In genomic region chr20:17609978-17610377, GRCh38 we compare ENCODE assay signal across 13 cellular contexts. TPM values are rescaled to one million over a fixed set of nuclear protein-coding genes. Genes with fewer than 3 reads are reported as not detected.
DNase-seq lines count a peak whose midpoint lies in the region; ATAC-seq and TF ChIP-seq lines count a peak whose summit lies in the region.
"Had no signal": no experiment of that assay in that cellular context is flagged by ENCODE, and none has a peak within 500 bp of the region (broad histone marks: within the 10 kb centered on the region; RNA-seq: fewer than 3 reads in every experiment).

No MANE protein-coding gene starts in this region.

- peak overlapping the region; percentile 95 for H3K27ac Mint-ChIP-seq in activated naive CD4-positive, alpha-beta T cell treated with anti-CD3 and anti-CD28 coated beads, Interleukin-2, amount 50 U/mL, for 24 hours
- peak overlapping the region; percentile 83 for H3K27ac Mint-ChIP-seq in activated T-helper 17 cell treated with anti-CD3 and anti-CD28 coated beads, Interleukin-2, amount 50 U/mL, for 72 hours
- H3K27ac Mint-ChIP-seq in mesothelial cell of epicardium, result peak overlapping the region; percentile 20
- H3K27ac Mint-ChIP-seq: activated B cell treated with CpG ODN at 0.5 μM for 24 hours had no signal

- no peak for ATAC-seq in activated T-helper 17 cell treated with anti-CD3 and anti-CD28 coated beads, Interleukin-2, amount 50 U/mL, for 72 hours (replicated peaks)
- no peak for ATAC-seq in psoas muscle

- H3K27me3 ChIP-seq in tibial artery (no peaks in the 10 kb centered on the region), psoas muscle (ENCODE audit: insufficient read depth in 3 of 3, low read length in 2 of 3) (no peaks in the 10 kb centered on the region)
- H3K27me3 ChIP-seq: uterus had no signal

- H3K27me3 Mint-ChIP-seq in activated naive CD4-positive, alpha-beta T cell treated with anti-CD3 and anti-CD28 coated beads, Interleukin-2, amount 50 U/mL, for 24 hours, result no peaks in the 10 kb centered on the region
- no peaks in the 10 kb centered on the region for H3K27me3 Mint-ChIP-seq in activated T-helper 17 cell treated with anti-CD3 and anti-CD28 coated beads, Interleukin-2, amount 50 U/mL, for 72 hours
- no peaks in the 10 kb centered on the region for H3K27me3 Mint-ChIP-seq in mesothelial cell of epicardium (ENCODE audit: low read depth)
- H3K27me3 Mint-ChIP-seq: activated B cell treated with CpG ODN at 0.5 μM for 24 hours had no signal

- 61 to 71% (median 69%) methylated on average over 7 of the region's 7 CpGs for WGBS in psoas muscle, 3 donors

- H3K4me3 Mint-ChIP-seq in activated naive CD4-positive, alpha-beta T cell treated with anti-CD3 and anti-CD28 coated beads, Interleukin-2, amount 50 U/mL, for 24 hours, result peak overlapping the region; percentile 42
- peak overlapping the region; percentile 71 for H3K4me3 Mint-ChIP-seq in activated T-helper 17 cell treated with anti-CD3 and anti-CD28 coated beads, Interleukin-2, amount 50 U/mL, for 72 hours
- H3K4me3 Mint-ChIP-seq in mesothelial cell of epicardium, result no peak overlapping the region
- H3K4me3 Mint-ChIP-seq: activated B cell treated with CpG ODN at 0.5 μM for 24 hours had no signal

- intact Hi-C loops in tibial artery (cut with DNase I; ENCODE audit: low total_unique reads) (loop anchor here (5.0 kb wide), 1 partner anchor 33 kb away; no protein-coding TSS in a partner anchor), psoas muscle (cut with DNase I) (no loop called here)

- H3K27ac ChIP-seq in tibial artery (peak overlapping the region; percentile 80 to 95), psoas muscle (no peak overlapping the region)

- peaks cover 5% of the 10 kb centered on the region for H3K36me3 Mint-ChIP-seq in activated naive CD4-positive, alpha-beta T cell treated with anti-CD3 and anti-CD28 coated beads, Interleukin-2, amount 50 U/mL, for 24 hours
- H3K36me3 Mint-ChIP-seq in activated T-helper 17 cell treated with anti-CD3 and anti-CD28 coated beads, Interleukin-2, amount 50 U/mL, for 72 hours (ENCODE audit: low read depth), result peaks cover 20% of the 10 kb centered on the region
- H3K36me3 Mint-ChIP-seq in mesothelial cell of epicardium, result peaks cover 11% of the 10 kb centered on the region

- H3K4me3 ChIP-seq in tibial artery (no peak overlapping the region), psoas muscle (no peak overlapping the region)
- H3K4me3 ChIP-seq: prostate gland, uterus had no signal

- H3K36me3 ChIP-seq in tibial artery, result peaks cover 60 to 63% (median 62%) of the 10 kb centered on the region in 3 donors
- peaks cover 0 to 39% of the 10 kb centered on the region in 2 donors for H3K36me3 ChIP-seq in psoas muscle (ENCODE audit: insufficient read depth in 1 of 2, low read depth in 1 of 2)
- H3K36me3 ChIP-seq: uterus had no signal

- TF ChIP-seq CTCF in mesothelial cell of epicardium (IDR thresholded peaks at IDR 0.05; ENCODE audit: unreplicated experiment) (no peak), tibial artery (IDR thresholded peaks at IDR 0.05) (no peak), psoas muscle (IDR thresholded peaks at IDR 0.05) (no peak)

- H3K4me1 Mint-ChIP-seq in activated naive CD4-positive, alpha-beta T cell treated with anti-CD3 and anti-CD28 coated beads, Interleukin-2, amount 50 U/mL, for 24 hours, result peaks cover 32% of the 10 kb centered on the region
- peaks cover 17% of the 10 kb centered on the region for H3K4me1 Mint-ChIP-seq in activated T-helper 17 cell treated with anti-CD3 and anti-CD28 coated beads, Interleukin-2, amount 50 U/mL, for 72 hours
- H3K4me1 Mint-ChIP-seq in mesothelial cell of epicardium, result peaks cover 11% of the 10 kb centered on the region

- peaks cover 13 to 100% (median 89%) of the 10 kb centered on the region in 4 donors for H3K4me1 ChIP-seq in tibial artery
- H3K4me1 ChIP-seq in psoas muscle, result peaks cover 3% of the 10 kb centered on the region

- H3K9me3 Mint-ChIP-seq in activated naive CD4-positive, alpha-beta T cell treated with anti-CD3 and anti-CD28 coated beads, Interleukin-2, amount 50 U/mL, for 24 hours, result no peaks in the 10 kb centered on the region
- H3K9me3 Mint-ChIP-seq in activated T-helper 17 cell treated with anti-CD3 and anti-CD28 coated beads, Interleukin-2, amount 50 U/mL, for 72 hours, result no peaks in the 10 kb centered on the region
- H3K9me3 Mint-ChIP-seq in mesothelial cell of epicardium, result no peaks in the 10 kb centered on the region
- H3K9me3 Mint-ChIP-seq: activated B cell treated with CpG ODN at 0.5 μM for 24 hours had no signal

- no peaks in the 10 kb centered on the region for H3K9me3 ChIP-seq in tibial artery
- H3K9me3 ChIP-seq in psoas muscle, result no peaks in the 10 kb centered on the region
- H3K9me3 ChIP-seq: prostate gland, uterus had no signal

- DNase-seq in activated naive CD4-positive, alpha-beta T cell treated with anti-CD3 and anti-CD28 coated beads, Interleukin-2, amount 50 U/mL, for 16 hours, result no peak
- DNase-seq in mesothelial cell of epicardium (ENCODE audit: low spot score in 2 of 2, unreplicated experiment in 2 of 2) (no peak), tibial artery (peak in 1 of 2 donors; percentile 8), NCI-H69 (lab: John Stamatoyannopoulos, UW) (no peak), psoas muscle (no peak), NCI-H2107 treated with DMSO at 0.1 percent for 48 hours (lab: John Stamatoyannopoulos, UW; ENCODE audit: unreplicated experiment) (no peak)
- DNase-seq: activated B cell treated with CpG ODN at 0.5 μM for 24 hours, NCI-H1048, NCI-H510A treated with DMSO at 0.1 percent for 48 hours, uterus had no signal

RNA-seq across cellular contexts. Expression of gene DSTN, which starts 40.1 kb away (rescaled TPM):
- 10 to 100 TPM; 42.9 to 45.8 TPM for total RNA-seq in activated T-helper 17 cell treated with anti-CD3 and anti-CD28 coated beads, Interleukin-2, amount 50 U/mL, for 72 hours
- total RNA-seq in mesothelial cell of epicardium (192 to 199 TPM (median 193 TPM) in 3 replicates), psoas muscle (10 to 100 TPM; 45.6 to 82.3 (median 66.2) TPM)
- 100 to 1,000 TPM in 2 of 3 donors, 10 to 100 TPM in 1; 88.1 to 202 (median 115) TPM for polyA plus RNA-seq in psoas muscle

Comparison
In these comparisons a context has a peak if more than half of its experiments do, and no peak if none do; other contexts are left out.
1. H3K27ac Mint-ChIP-seq: peak in every context shown above with its lines; median percentile 95 in activated naive CD4-positive, alpha-beta T cell treated with anti-CD3 and anti-CD28 coated beads, Interleukin-2, amount 50 U/mL, for 24 hours; 83 in activated T-helper 17 cell treated with anti-CD3 and anti-CD28 coated beads, Interleukin-2, amount 50 U/mL, for 72 hours; 20 in mesothelial cell of epicardium.